In genomic region chr16:30923554-30924085, GRCh38 we compare ENCODE assay signal across 8 cellular contexts. TPM values are rescaled to one million over a fixed set of nuclear protein-coding genes. Genes with fewer than 3 reads are reported as not detected.
DNase-seq lines count a peak whose midpoint lies in the region; ATAC-seq and TF ChIP-seq lines count a peak whose summit lies in the region.

Gene FBXL19, plus strand, starts transcription at chr16:30923572. Its CDS starts 2,183 bp downstream, at chr16:30925755.

- H3K79me2 ChIP-seq in mesendoderm (ENCODE audit: control insufficient read depth, insufficient read depth, low read length) = peaks cover 12% of the 10 kb centered on the region

- H3K4me3 ChIP-seq in choroid plexus epithelial cell (ENCODE audit: low read depth, low read length) (peak within 1 kb of the TSS; percentile 97), mesendoderm (ENCODE audit: low read length) (peak within 1 kb of the TSS; percentile 67), uterus (peak within 1 kb of the TSS; percentile 66 to 90)

- H3K23ac ChIP-seq in mesendoderm (ENCODE audit: low read length) = peak within 1 kb of the TSS; percentile 48

- peak within 1 kb of the TSS; percentile 26 for H4K5ac ChIP-seq in mesendoderm (ENCODE audit: low read length)

- intact Hi-C loops in uterus (cut with DNase I; ENCODE audit: low total_unique reads) = no loop called here

- no peaks in the 10 kb centered on the region for H3K9me3 ChIP-seq in uterus

- H2BK120ac ChIP-seq in mesendoderm (ENCODE audit: low read depth, low read length) = peak within 1 kb of the TSS; percentile 66

- WGBS in mesendoderm (ENCODE audit: extremely low coverage, insufficient coverage, low lambda C conversion rate) = no CpG with 5 or more reads among the region's 32 CpGs

- TF ChIP-seq POLR2A in uterus (IDR thresholded peaks at IDR 0.05) = no peak

- peak within 1 kb of the TSS; percentile 88 for H4K8ac ChIP-seq in mesendoderm (ENCODE audit: low read depth, low read length)

- H3K36me3 ChIP-seq in mesendoderm (ENCODE audit: control insufficient read depth, insufficient read depth, low read length) (peaks cover 9% of the 10 kb centered on the region), uterus (no peaks in the 10 kb centered on the region)

- H3K27me3 ChIP-seq in mesendoderm (ENCODE audit: insufficient read depth, low read length, poor library complexity) (no peaks in the 10 kb centered on the region), uterus (no peaks in the 10 kb centered on the region)

- peak within 1 kb of the TSS; percentile 93 for H2BK5ac ChIP-seq in mesendoderm (ENCODE audit: low read length)

- peaks cover 10% of the 10 kb centered on the region for H3K79me1 ChIP-seq in mesendoderm (ENCODE audit: low read length)

- in situ Hi-C loops in Caki2 (cut with HindIII; ENCODE audit: low pct_unique_long_range_greater_than_20kb, low sequenced_read_pairs) = no loop called here

- H3K4ac ChIP-seq in mesendoderm (ENCODE audit: low read depth, low read length) = peak within 1 kb of the TSS; percentile 96

- H2BK15ac ChIP-seq in mesendoderm (replicated peaks; ENCODE audit: low read depth) = no peak within 1 kb of the TSS

- peak within 1 kb of the TSS; percentile 93 for H3K18ac ChIP-seq in mesendoderm (ENCODE audit: low read length)

- DNase-seq in Caki2 (ENCODE audit: low read depth) (no peak), M059J (ENCODE audit: low read depth) (no peak), choroid plexus epithelial cell (ENCODE audit: low read depth) (no peak), mesendoderm (peak; percentile 89), uterus (peak in 1 of 2 donors; percentile 67), inferior parietal cortex (ENCODE audit: extremely low spot score) (no peak), pons (ENCODE audit: low spot score) (no peak)

- H3K56ac ChIP-seq in mesendoderm (ENCODE audit: low read length) = peak within 1 kb of the TSS; percentile 97

- H2AK5ac ChIP-seq in mesendoderm (ENCODE audit: low read length) = no peak within 1 kb of the TSS

- TF ChIP-seq CTCF in choroid plexus epithelial cell (conservative IDR thresholded peaks at IDR 0.05; ENCODE audit: low read depth, low read length) (no peak), uterus (IDR thresholded peaks at IDR 0.05) (no peak)

- H3K27ac ChIP-seq in mesendoderm (ENCODE audit: low read depth, low read length) (peak within 1 kb of the TSS; percentile 87), uterus (peak within 1 kb of the TSS; percentile 94 to 97)

- no peak for ATAC-seq in GM18909 (IDR thresholded peaks at IDR 0.05; ENCODE audit: poor library complexity, unreplicated experiment)

- H3K4me1 ChIP-seq in mesendoderm (ENCODE audit: control insufficient read depth, low read depth, low read length) = no peaks in the 10 kb centered on the region
- H3K4me1 ChIP-seq in uterus = peaks cover 0 to 8% of the 10 kb centered on the region in 2 donors

- peak within 1 kb of the TSS; percentile 57 for H3K4me2 ChIP-seq in mesendoderm (ENCODE audit: low read length)

- peak within 1 kb of the TSS; percentile 85 for H3K9ac ChIP-seq in mesendoderm (ENCODE audit: low read length)

RNA-seq across cellular contexts. Expression of gene FBXL19, which starts in this region (rescaled TPM):
- 51.9 and 58.5 TPM in 2 replicates for total RNA-seq in Caki2 (2014; rRNA removed; shearing (Covaris generic); ENCODE audit: low replicate concordance)
- total RNA-seq in M059J (2014; rRNA removed; shearing (Covaris generic)) = 10.5 and 16.8 TPM in 2 replicates
- polyA plus RNA-seq in mesendoderm (2013, experiment 1 of 2) = 46.9 TPM
- polyA plus RNA-seq in mesendoderm (2013, experiment 2 of 2) = 47.5 TPM
- 10 to 100 TPM in 3 of 4 donors, 1 to 10 TPM in 1; 3.8 to 25.4 (median 19.0) TPM for total RNA-seq in uterus
